In genomic region chr3:132247211-132247610, GRCh38 we compare ENCODE assay signal across 28 cellular contexts.
"Had no signal": no experiment of that assay in that cellular context is flagged by ENCODE, and none has a peak within 500 bp of the region (broad histone marks: within the 10 kb centered on the region; RNA-seq: fewer than 3 reads in every experiment).

No MANE protein-coding gene starts in this region.

- DNase-seq: naive thymus-derived CD8-positive, alpha-beta T cell; nephron progenitor cell; nucleus accumbens; pancreas; psoas muscle; right cardiac atrium; right lobe of liver; sigmoid colon; small intestine; spleen; stimulated activated CD4-positive, alpha-beta T cell treated with anti-CD3 and anti-CD28 coated beads, Interleukin-12 subunit alpha, Interleukin-12 subunit beta, amount 100 ng/mL, for 4 hours; stimulated activated CD4-positive, alpha-beta T cell treated with anti-CD3 and anti-CD28 coated beads, Interleukin-1b, Interleukin-23, amount 100 ng/mL, for 48 hours; stimulated activated CD4-positive, alpha-beta T cell treated with anti-CD3 and anti-CD28 coated beads, Interleukin-4, amount 100 ng/mL, for 1 hour; stimulated activated CD4-positive, alpha-beta T cell treated with anti-CD3 and anti-CD28 coated beads, Interleukin-4, amount 100 ng/mL, for 4 hours; stimulated activated CD8-positive, alpha-beta memory T cell treated with anti-CD3 and anti-CD28 coated beads, Interleukin-4, amount 100 ng/mL, for 48 hours; stimulated activated naive CD4-positive, alpha-beta T cell; stimulated activated naive CD8-positive, alpha-beta T cell treated with anti-CD3 and anti-CD28 coated beads, Interleukin-15, amount 100 ng/mL, for 72 hours; stimulated activated naive CD8-positive, alpha-beta T cell treated with anti-CD3 and anti-CD28 coated beads, Interleukin-15, Interleukin-2, amounts not matched to agents 100 U/mL and 50 U/mL, for 24 hours; substantia nigra; testis; tibial artery; transverse colon; upper lobe of right lung; uterus had no signal

- H3K27ac ChIP-seq: pancreas, psoas muscle, right lobe of liver, sigmoid colon, spleen, suprapubic skin, testis, tibial artery, transverse colon, upper lobe of right lung, uterus had no signal

- H3K9me3 ChIP-seq: neutrophil, pancreas, psoas muscle, right lobe of liver, sigmoid colon, spleen, suprapubic skin, testis, tibial artery, transverse colon, upper lobe of right lung, uterus had no signal

- ATAC-seq: naive thymus-derived CD8-positive, alpha-beta T cell; natural killer cell treated with Interleukin-12 subunit alpha and Interleukin-12 subunit beta and Interleukin-15 and Interleukin-18, amount 100 ng/mL, for 72 hours; pancreas; psoas muscle; right cardiac atrium; right lobe of liver; stimulated activated memory B cell treated with anti-CD40 and anti-IgM and Interleukin-4, amounts not matched to agents 10 μg/mL and 1 μg/mL and 100 μg/mL, for 72 hours; stimulated activated naive CD8-positive, alpha-beta T cell treated with anti-CD3 and anti-CD28 coated beads, Interleukin-15, amount 100 ng/mL, for 72 hours; stimulated activated naive CD8-positive, alpha-beta T cell treated with anti-CD3 and anti-CD28 coated beads, Interleukin-15, Interleukin-2, amounts not matched to agents 100 U/mL and 50 U/mL, for 24 hours; upper lobe of right lung had no signal

- H3K27me3 ChIP-seq: neutrophil, pancreas, right lobe of liver, sigmoid colon, spleen, suprapubic skin, testis, tibial artery, transverse colon, upper lobe of right lung, uterus had no signal

- H3K4me1 ChIP-seq: pancreas, psoas muscle, right lobe of liver, sigmoid colon, spleen, suprapubic skin, testis, transverse colon, upper lobe of right lung, uterus had no signal

- H3K4me3 ChIP-seq: pancreas, psoas muscle, right lobe of liver, sigmoid colon, spleen, suprapubic skin, testis, tibial artery, transverse colon, upper lobe of right lung, uterus had no signal

- H3K36me3 ChIP-seq: neutrophil, pancreas, right lobe of liver, sigmoid colon, spleen, suprapubic skin, tibial artery, transverse colon, upper lobe of right lung, uterus had no signal
